25 cellular contexts compared by ENCODE assay signal in genomic region chr20:61818746-61819483, GRCh38.
"Had no signal": no experiment of that assay in that cellular context is flagged by ENCODE, and none has a peak within 500 bp of the region (broad histone marks: within the 10 kb centered on the region; RNA-seq: fewer than 3 reads in every experiment).

No MANE protein-coding gene starts in this region.

- H3K4me1 Mint-ChIP-seq: activated CD4-positive, alpha-beta memory T cell treated with anti-CD3 and anti-CD28 coated beads, Interleukin-2, amount 10 ng/mL, durations not matched to agents 7 days and 5 days; activated CD4-positive, alpha-beta T cell treated with anti-CD3 and anti-CD28 coated beads for 36 hours; activated naive CD4-positive, alpha-beta T cell treated with anti-CD3 and anti-CD28 coated beads, Interleukin-2, amount 10 ng/mL, durations not matched to agents 7 days and 5 days; activated naive CD8-positive, alpha-beta T cell treated with anti-CD3 and anti-CD28 coated beads for 36 hours had no signal

- H3K27ac ChIP-seq: SK-N-MC, WERI-Rb-1 had no signal

- H3K36me3 Mint-ChIP-seq: activated naive CD4-positive, alpha-beta T cell treated with anti-CD3 and anti-CD28 coated beads, Interleukin-2, amount 10 ng/mL, durations not matched to agents 7 days and 5 days; activated naive CD8-positive, alpha-beta T cell treated with anti-CD3 and anti-CD28 coated beads for 36 hours had no signal

- H3K4me3 Mint-ChIP-seq: activated CD4-positive, alpha-beta memory T cell treated with anti-CD3 and anti-CD28 coated beads, Interleukin-2, amount 10 ng/mL, durations not matched to agents 7 days and 5 days; activated CD4-positive, alpha-beta T cell treated with anti-CD3 and anti-CD28 coated beads for 36 hours; activated naive CD4-positive, alpha-beta T cell treated with anti-CD3 and anti-CD28 coated beads, Interleukin-2, amount 10 ng/mL, durations not matched to agents 7 days and 5 days; activated naive CD8-positive, alpha-beta T cell treated with anti-CD3 and anti-CD28 coated beads for 36 hours; activated T-cell treated with anti-CD3 and anti-CD28 coated beads, Interleukin-2, amount 50 U/mL, for 72 hours had no signal

- H3K36me3 ChIP-seq: MG63, WERI-Rb-1 had no signal

- ATAC-seq: activated CD4-positive, alpha-beta T cell treated with anti-CD3 and anti-CD28 coated beads for 36 hours; activated T-cell treated with anti-CD3 and anti-CD28 coated beads, Interleukin-2, amount 50 U/mL, for 72 hours; PC-3 had no signal

- H3K27me3 ChIP-seq: MG63 had no signal

- FAIRE-seq: RCC 7860 had no signal

- H3K9me3 ChIP-seq: MG63 had no signal

- H3K27me3 Mint-ChIP-seq: activated CD4-positive, alpha-beta memory T cell treated with anti-CD3 and anti-CD28 coated beads, Interleukin-2, amount 10 ng/mL, durations not matched to agents 7 days and 5 days; activated CD4-positive, alpha-beta T cell treated with anti-CD3 and anti-CD28 coated beads for 36 hours; activated naive CD4-positive, alpha-beta T cell treated with anti-CD3 and anti-CD28 coated beads, Interleukin-2, amount 10 ng/mL, durations not matched to agents 7 days and 5 days; activated naive CD8-positive, alpha-beta T cell treated with anti-CD3 and anti-CD28 coated beads for 36 hours had no signal

- DNase-seq: activated CD4-positive, alpha-beta memory T cell treated with anti-CD3 and anti-CD28 coated beads, Interleukin-2, amount 10 ng/mL, durations not matched to agents 7 days and 5 days; activated CD4-positive, alpha-beta T cell treated with anti-CD3 and anti-CD28 coated beads for 36 hours; activated CD4-positive, alpha-beta T cell treated with anti-CD3 and anti-CD28 coated beads, Interleukin-2, amount 50 U/mL, for 1 hour; activated CD8-positive, alpha-beta memory T cell treated with anti-CD3 and anti-CD28 coated beads, Interleukin-2, amount 50 U/mL, for 4 hours; activated gamma-delta T cell treated with Interleukin-2 at 50 U/mL for 16 hours; activated naive CD4-positive, alpha-beta T cell treated with anti-CD3 and anti-CD28 coated beads, Interleukin-2, amount 10 ng/mL, durations not matched to agents 7 days and 5 days; activated naive CD8-positive, alpha-beta T cell treated with anti-CD3 and anti-CD28 coated beads for 36 hours; activated T-cell treated with anti-CD3 and anti-CD28 coated beads, Interleukin-2, amount 50 U/mL, for 72 hours; caudate nucleus; MG63; MV-4-11; NCI-H1105; NCI-H1436; NCI-H1694 treated with DMSO at 0.1 percent for 48 hours; NCI-H2029 treated with DMSO at 0.1 percent for 48 hours; NCI-H510A treated with DMSO at 0.1 percent for 48 hours; NCI-H69; NK-92 treated with Interleukin-12 subunit alpha and Interleukin-12 subunit beta, amount 100 ng/mL, for 24 hours; PC-3; SIG-M5; T-helper 1 cell; WERI-Rb-1 had no signal

- H3K4me3 ChIP-seq: MG63, SK-N-MC had no signal

- H3K27ac Mint-ChIP-seq: activated CD4-positive, alpha-beta memory T cell treated with anti-CD3 and anti-CD28 coated beads, Interleukin-2, amount 10 ng/mL, durations not matched to agents 7 days and 5 days; activated CD4-positive, alpha-beta T cell treated with anti-CD3 and anti-CD28 coated beads for 36 hours; activated naive CD4-positive, alpha-beta T cell treated with anti-CD3 and anti-CD28 coated beads, Interleukin-2, amount 10 ng/mL, durations not matched to agents 7 days and 5 days; activated naive CD8-positive, alpha-beta T cell treated with anti-CD3 and anti-CD28 coated beads for 36 hours; activated T-cell treated with anti-CD3 and anti-CD28 coated beads, Interleukin-2, amount 50 U/mL, for 72 hours; activated T-helper 2 cell treated with anti-CD3 and anti-CD28 coated beads, Interferon-gamma antibody, Interleukin-2, Interleukin-4, amounts not matched to agents 10 μg/mL and 5 μg/mL and 100 μg/mL, durations not matched to agents 14 hours and 24 hours and 36 hours had no signal
